ENCODE assay signal across 22 cellular contexts in the genomic region with DNA sequence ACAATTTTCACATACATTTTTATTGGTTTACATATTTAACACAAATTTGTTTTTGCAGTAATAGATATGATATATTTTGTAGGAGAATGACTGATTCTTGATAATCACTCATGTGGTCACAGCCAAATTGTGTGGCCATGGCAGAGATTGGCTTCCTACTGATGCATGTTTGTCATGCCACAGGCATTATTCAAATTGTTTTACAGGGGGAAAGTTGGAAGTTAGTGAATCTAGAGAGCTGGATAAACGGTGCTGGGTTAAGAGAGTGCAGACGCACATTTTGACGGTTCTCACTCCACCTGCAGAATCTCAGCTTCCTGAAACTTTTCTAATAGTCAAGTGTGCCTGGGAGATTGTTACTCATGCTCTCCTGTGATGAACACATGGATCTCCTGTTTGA.
"Had no signal": no experiment of that assay in that cellular context is flagged by ENCODE, and none has a peak within 500 bp of the region (broad histone marks: within the 10 kb centered on the region; RNA-seq: fewer than 3 reads in every experiment).

No MANE protein-coding gene starts in this region.

- H3K4me1 ChIP-seq: adrenal gland, body of pancreas, gastrocnemius medialis, heart right ventricle, neural progenitor cell, right lobe of liver, thyroid gland had no signal

- H3K27ac ChIP-seq: adrenal gland, body of pancreas, gastrocnemius medialis, heart right ventricle, neural progenitor cell, ovary, right lobe of liver, thyroid gland had no signal

- H3K4me3 Mint-ChIP-seq: activated B cell treated with CpG ODN at 0.5 μM for 24 hours; activated CD8-positive, alpha-beta T cell treated with anti-CD3 and anti-CD28 coated beads for 36 hours; activated T-cell treated with anti-CD3 and anti-CD28 coated beads, Interleukin-2, amount 50 U/mL, for 4 hours; dendritic cell treated with granulocyte-macrophage colony-stimulating factor and Interleukin-4, amounts not matched to agents 40 ng/mL and 50 ng/mL, for 4 days; naive B cell; neural progenitor cell; stimulated activated memory B cell treated with anti-CD40 and anti-IgM and Interleukin-4, amounts not matched to agents 10 μg/mL and 1 μg/mL and 100 μg/mL, for 72 hours; T-helper 2 cell treated with Interferon-gamma antibody and Interleukin-4, amounts not matched to agents 5 μg/mL and 100 μg/mL, for 36 hours had no signal

- H3K9me3 Mint-ChIP-seq: activated B cell treated with CpG ODN at 0.5 μM for 24 hours; activated CD8-positive, alpha-beta T cell treated with anti-CD3 and anti-CD28 coated beads for 36 hours; activated T-cell treated with anti-CD3 and anti-CD28 coated beads, Interleukin-2, amount 50 U/mL, for 4 hours; T-helper 2 cell treated with Interferon-gamma antibody and Interleukin-4, amounts not matched to agents 5 μg/mL and 100 μg/mL, for 36 hours had no signal

- H3K9me3 ChIP-seq: adrenal gland, body of pancreas, gastrocnemius medialis, heart right ventricle, ovary, right lobe of liver, thyroid gland had no signal

- H3K4me2 ChIP-seq: neural progenitor cell had no signal

- H2AFZ ChIP-seq: neural progenitor cell had no signal

- H3K4me1 Mint-ChIP-seq: activated B cell treated with CpG ODN at 0.5 μM for 24 hours; naive B cell; neural progenitor cell; stimulated activated memory B cell treated with anti-CD40 and anti-IgM and Interleukin-4, amounts not matched to agents 10 μg/mL and 1 μg/mL and 100 μg/mL, for 72 hours had no signal

- H3K36me3 Mint-ChIP-seq: naive B cell; neural progenitor cell; stimulated activated memory B cell treated with anti-CD40 and anti-IgM and Interleukin-4, amounts not matched to agents 10 μg/mL and 1 μg/mL and 100 μg/mL, for 72 hours had no signal

- H3K27ac Mint-ChIP-seq: activated B cell treated with CpG ODN at 0.5 μM for 24 hours; activated CD8-positive, alpha-beta T cell treated with anti-CD3 and anti-CD28 coated beads for 36 hours; dendritic cell treated with granulocyte-macrophage colony-stimulating factor and Interleukin-4, amounts not matched to agents 40 ng/mL and 50 ng/mL, for 4 days; naive B cell; neural progenitor cell; stimulated activated memory B cell treated with anti-CD40 and anti-IgM and Interleukin-4, amounts not matched to agents 10 μg/mL and 1 μg/mL and 100 μg/mL, for 72 hours; T-helper 2 cell treated with Interferon-gamma antibody and Interleukin-4, amounts not matched to agents 5 μg/mL and 100 μg/mL, for 36 hours had no signal

- H3K27me3 ChIP-seq: adrenal gland, body of pancreas, gastrocnemius medialis, heart right ventricle, neural progenitor cell, ovary, right lobe of liver, thyroid gland had no signal

- DNase-seq: activated B cell treated with CpG ODN at 0.5 μM for 24 hours; activated CD4-positive, alpha-beta T cell treated with anti-CD3 and anti-CD28 coated beads for 48 hours; activated CD8-positive, alpha-beta T cell treated with anti-CD3 and anti-CD28 coated beads for 36 hours; activated effector memory CD4-positive, alpha-beta T cell treated with Interleukin-2 at 50 U/mL for 16 hours; activated naive CD4-positive, alpha-beta T cell treated with anti-CD3 and anti-CD28 coated beads, Interleukin-2, amount 50 U/mL, for 16 hours; activated T-cell treated with anti-CD3 and anti-CD28 coated beads, Interleukin-2, amount 50 U/mL, for 4 hours; adrenal gland; body of pancreas; effector memory CD4-positive, alpha-beta T cell; gastrocnemius medialis; heart right ventricle; left cardiac atrium; naive B cell; ovary; right lobe of liver; stimulated activated CD4-positive, alpha-beta T cell treated with anti-CD3 and anti-CD28 coated beads, Interleukin-1b, Interleukin-23, amount 100 ng/mL, for 48 hours; thyroid gland had no signal

- H3K36me3 ChIP-seq: adrenal gland, gastrocnemius medialis, heart right ventricle, neural progenitor cell, ovary, right lobe of liver, thyroid gland had no signal

- H3K4me3 ChIP-seq: adrenal gland, body of pancreas, gastrocnemius medialis, heart right ventricle, lung, neural progenitor cell, ovary, right lobe of liver, thyroid gland had no signal

- ATAC-seq: activated CD8-positive, alpha-beta T cell treated with anti-CD3 and anti-CD28 coated beads for 36 hours; activated T-cell treated with anti-CD3 and anti-CD28 coated beads, Interleukin-2, amount 50 U/mL, for 4 hours; body of pancreas; gastrocnemius medialis; heart right ventricle; left cardiac atrium; right lobe of liver; stimulated activated memory B cell treated with anti-CD40 and anti-IgM and Interleukin-4, amounts not matched to agents 10 μg/mL and 1 μg/mL and 100 μg/mL, for 72 hours had no signal

- H3K9ac ChIP-seq: neural progenitor cell had no signal
